16 cellular contexts compared by ENCODE assay signal in genomic region chr11:2095542-2095941, GRCh38. TPM values are rescaled to one million over a fixed set of nuclear protein-coding genes. Genes with fewer than 3 reads are reported as not detected.
DNase-seq lines count a peak whose midpoint lies in the region; TF ChIP-seq lines count a peak whose summit lies in the region.
"Had no signal": no experiment of that assay in that cellular context is flagged by ENCODE, and none has a peak within 500 bp of the region (broad histone marks: within the 10 kb centered on the region; RNA-seq: fewer than 3 reads in every experiment).

No MANE protein-coding gene starts in this region.

- H3K4me1 Mint-ChIP-seq in activated naive CD4-positive, alpha-beta T cell treated with anti-CD3 and anti-CD28 coated beads, Interleukin-2, amount 50 U/mL, for 24 hours: peaks cover 15% of the 10 kb centered on the region
- H3K4me1 Mint-ChIP-seq in activated naive CD4-positive, alpha-beta T cell treated with anti-CD3 and anti-CD28 coated beads, Interleukin-2, amount 10 ng/mL, durations not matched to agents 7 days and 5 days: peaks cover 7% of the 10 kb centered on the region
- H3K4me1 Mint-ChIP-seq in nephron progenitor cell: peaks cover 30% of the 10 kb centered on the region

- no peaks in the 10 kb centered on the region for H3K36me3 ChIP-seq in skeletal muscle satellite cell (ENCODE audit: insufficient read depth, low read length)
- H3K36me3 ChIP-seq in HAP-1 (replicated peaks): no peaks in the 10 kb centered on the region
- H3K36me3 ChIP-seq: BLaER1, MG63 had no signal

- peak overlapping the region; percentile 68 for H3K4me2 ChIP-seq in skeletal muscle satellite cell (ENCODE audit: low read length)

- H3K27me3 ChIP-seq in skeletal muscle satellite cell (ENCODE audit: control insufficient read depth, insufficient read depth, low read length): no peaks in the 10 kb centered on the region
- no peaks in the 10 kb centered on the region for H3K27me3 ChIP-seq in HAP-1 (ENCODE audit: low read depth)
- H3K27me3 ChIP-seq: MG63 had no signal

- CTCF ChIA-PET in activated naive CD4-positive, alpha-beta T cell treated with anti-CD3 and anti-CD28 coated beads, Interleukin-2, amount 10 ng/mL, durations not matched to agents 7 days and 5 days (lab: Charles Lee): no interaction called here

- peaks cover 87% of the 10 kb centered on the region for H3K4me1 ChIP-seq in skeletal muscle satellite cell (ENCODE audit: control insufficient read depth, insufficient read depth, low read length)
- H3K4me1 ChIP-seq in HAP-1: no peaks in the 10 kb centered on the region

- H3K27ac Mint-ChIP-seq in activated naive CD4-positive, alpha-beta T cell treated with anti-CD3 and anti-CD28 coated beads, Interleukin-2, amount 50 U/mL, for 24 hours: peak overlapping the region; percentile 46
- H3K27ac Mint-ChIP-seq in activated naive CD4-positive, alpha-beta T cell treated with anti-CD3 and anti-CD28 coated beads, Interleukin-2, amount 10 ng/mL, durations not matched to agents 7 days and 5 days: no peak overlapping the region
- H3K27ac Mint-ChIP-seq in nephron progenitor cell: peak overlapping the region; percentile 75
- H3K27ac Mint-ChIP-seq: CD8-positive, alpha-beta T cell had no signal

- H3K4me3 ChIP-seq in WI38 (ENCODE audit: low read depth, low read length) (peak overlapping the region; percentile 27), skeletal muscle satellite cell (ENCODE audit: low read length) (peak overlapping the region; percentile 17), HAP-1 (no peak overlapping the region)
- H3K4me3 ChIP-seq: BLaER1, MG63 had no signal

- H3K9me3 Mint-ChIP-seq in activated naive CD4-positive, alpha-beta T cell treated with anti-CD3 and anti-CD28 coated beads, Interleukin-2, amount 50 U/mL, for 24 hours: no peaks in the 10 kb centered on the region
- no peaks in the 10 kb centered on the region for H3K9me3 Mint-ChIP-seq in activated naive CD4-positive, alpha-beta T cell treated with anti-CD3 and anti-CD28 coated beads, Interleukin-2, amount 10 ng/mL, durations not matched to agents 7 days and 5 days
- H3K9me3 Mint-ChIP-seq in nephron progenitor cell: peaks cover 4% of the 10 kb centered on the region
- H3K9me3 Mint-ChIP-seq: CD8-positive, alpha-beta T cell had no signal

- in situ Hi-C loops in HAP-1 (cut with MboI; ENCODE audit: low sequenced_read_pairs): no loop called here

- H3K9me3 ChIP-seq in skeletal muscle satellite cell (replicated peaks; ENCODE audit: low read length) (no peaks in the 10 kb centered on the region), HAP-1 (no peaks in the 10 kb centered on the region)
- H3K9me3 ChIP-seq: BLaER1, MG63 had no signal

- H3K36me3 Mint-ChIP-seq in activated naive CD4-positive, alpha-beta T cell treated with anti-CD3 and anti-CD28 coated beads, Interleukin-2, amount 50 U/mL, for 24 hours: no peaks in the 10 kb centered on the region
- H3K36me3 Mint-ChIP-seq in activated naive CD4-positive, alpha-beta T cell treated with anti-CD3 and anti-CD28 coated beads, Interleukin-2, amount 10 ng/mL, durations not matched to agents 7 days and 5 days: no peaks in the 10 kb centered on the region
- H3K36me3 Mint-ChIP-seq in nephron progenitor cell (ENCODE audit: low read depth): no peaks in the 10 kb centered on the region
- H3K36me3 Mint-ChIP-seq: CD8-positive, alpha-beta T cell had no signal

- TF ChIP-seq CTCF in WI38 (IDR thresholded peaks at IDR 0.05; ENCODE audit: low read depth, low read length) (no peak), nephron progenitor cell (IDR thresholded peaks at IDR 0.05) (no peak)

- peaks cover 1% of the 10 kb centered on the region for H3K27me3 Mint-ChIP-seq in activated naive CD4-positive, alpha-beta T cell treated with anti-CD3 and anti-CD28 coated beads, Interleukin-2, amount 50 U/mL, for 24 hours
- peaks cover 29% of the 10 kb centered on the region for H3K27me3 Mint-ChIP-seq in activated naive CD4-positive, alpha-beta T cell treated with anti-CD3 and anti-CD28 coated beads, Interleukin-2, amount 10 ng/mL, durations not matched to agents 7 days and 5 days
- peaks cover 11% of the 10 kb centered on the region for H3K27me3 Mint-ChIP-seq in nephron progenitor cell (ENCODE audit: low read depth, poor library complexity)

- H3K9ac ChIP-seq in skeletal muscle satellite cell (ENCODE audit: low read depth, low read length): peak overlapping the region; percentile 51
- H3K9ac ChIP-seq: BLaER1 had no signal

- no peak overlapping the region for H3K4me3 Mint-ChIP-seq in activated naive CD4-positive, alpha-beta T cell treated with anti-CD3 and anti-CD28 coated beads, Interleukin-2, amount 50 U/mL, for 24 hours
- H3K4me3 Mint-ChIP-seq in activated naive CD4-positive, alpha-beta T cell treated with anti-CD3 and anti-CD28 coated beads, Interleukin-2, amount 10 ng/mL, durations not matched to agents 7 days and 5 days: no peak overlapping the region
- H3K4me3 Mint-ChIP-seq in nephron progenitor cell: no peak overlapping the region
- H3K4me3 Mint-ChIP-seq: CD8-positive, alpha-beta T cell had no signal

- no peak for DNase-seq in activated naive CD4-positive, alpha-beta T cell treated with anti-CD3 and anti-CD28 coated beads, Interleukin-2, amount 10 ng/mL, durations not matched to agents 7 days and 5 days
- DNase-seq in nephron progenitor cell (no peak), HAP-1 (ENCODE audit: low spot score in 2 of 2) (no peak), LoVo (ENCODE audit: low spot score) (no peak)
- DNase-seq in NK-92 treated with Interleukin-12 subunit alpha and Interleukin-12 subunit beta, amount 100 ng/mL, for 24 hours (lab: John Stamatoyannopoulos, UW): no peak
- DNase-seq: 8988T, DMS79, MG63, NCI-H1092, NCI-H524 had no signal

RNA-seq across cellular contexts. Expression of gene IGF2, which starts 43.6 kb away (rescaled TPM):
- total RNA-seq in skeletal muscle satellite cell (2012; rRNA removed): 0.76 and 8.7 TPM in 2 replicates
- total RNA-seq: CD8-positive, alpha-beta T cell; G401 had no signal
